ENCODE assay signal across 12 cellular contexts in the genomic region with DNA sequence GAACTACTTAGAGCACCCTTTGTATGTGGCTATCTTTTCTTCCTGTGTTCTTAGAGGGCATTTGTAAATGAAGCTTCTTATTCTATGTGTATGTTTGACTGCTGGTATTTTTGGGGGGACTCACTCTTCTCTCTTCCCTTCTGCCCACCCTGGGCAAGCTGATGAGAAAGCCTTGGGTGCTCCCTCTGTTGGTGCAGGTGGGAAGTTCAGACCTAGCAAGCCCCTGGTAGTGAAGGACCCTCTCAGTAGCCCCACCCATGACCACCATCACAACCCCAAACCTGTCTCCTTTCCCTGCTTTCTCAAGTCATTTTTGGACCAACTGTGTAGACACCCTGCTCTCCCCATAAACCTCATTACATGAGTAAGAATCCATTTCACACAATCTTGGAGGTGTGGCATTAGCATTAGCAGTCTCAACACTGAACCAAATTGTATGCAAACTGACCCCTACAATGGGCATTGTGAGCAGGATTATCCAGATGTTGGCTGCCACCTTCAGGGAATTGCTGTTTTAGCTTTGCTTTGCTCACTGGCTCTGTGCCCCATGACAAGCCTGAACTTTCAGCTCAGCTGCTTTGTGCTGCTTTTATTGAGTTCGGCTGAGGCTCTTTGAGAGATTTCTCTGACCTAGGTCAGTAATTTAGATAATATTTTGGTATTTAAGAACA. TPM values are rescaled to one million over a fixed set of nuclear protein-coding genes. Genes with fewer than 3 reads are reported as not detected.
DNase-seq lines count a peak whose midpoint lies in the region; ATAC-seq, FAIRE-seq and TF ChIP-seq lines count a peak whose summit lies in the region.
"Had no signal": no experiment of that assay in that cellular context is flagged by ENCODE, and none has a peak within 500 bp of the region (broad histone marks: within the 10 kb centered on the region; RNA-seq: fewer than 3 reads in every experiment).

No MANE protein-coding gene starts in this region.

- TF ChIP-seq RAD21 in HepG2 (CRISPR knock-in tag; IDR thresholded peaks at IDR 0.05), result no peak

- H3K27me3 ChIP-seq in HepG2 (ENCODE audit: control insufficient read depth in 1 of 2, insufficient read depth in 2 of 2, low read length in 2 of 2), result no peaks in the 10 kb centered on the region; a peak in 1 of 5 replicates
- no peaks in the 10 kb centered on the region for H3K27me3 ChIP-seq in right lobe of liver

- H3K36me3 Mint-ChIP-seq in activated T-helper 17 cell treated with anti-CD3 and anti-CD28 coated beads, Interleukin-2, amount 50 U/mL, for 72 hours (ENCODE audit: low read depth), result no peaks in the 10 kb centered on the region

- no peak for TF ChIP-seq POLR2A in HepG2 (IDR thresholded peaks at IDR 0.05; ENCODE audit: insufficient read depth in 1 of 2, low read depth in 2 of 2, low read length in 2 of 2)
- no peak for TF ChIP-seq POLR2A in right lobe of liver (IDR thresholded peaks at IDR 0.05)

- POLR2A ChIA-PET in HepG2 (lab: Yijun Ruan, JAX), result no interaction called here

- no peak for DNase-seq in HepG2 (ENCODE audit: low spot score)
- no peak for DNase-seq in right lobe of liver
- DNase-seq in LNCaP clone FGC (ENCODE audit: low read depth), result no peak
- no peak for DNase-seq in epithelial cell of esophagus (ENCODE audit: low read depth)
- no peak for DNase-seq in activated effector memory CD4-positive, alpha-beta T cell treated with anti-CD3 and anti-CD28 coated beads, Interleukin-2, amount 50 U/mL, for 16 hours
- DNase-seq in Ammon's horn (ENCODE audit: low spot score), result no peak
- DNase-seq: heart right ventricle; NCI-H226; stimulated activated naive CD4-positive, alpha-beta T cell treated with Interleukin-2 at 50 U/mL for 16 hours had no signal

- ATAC-seq in HepG2, result peak; percentile 59
- no peak for ATAC-seq in right lobe of liver
- ATAC-seq in activated T-helper 17 cell treated with anti-CD3 and anti-CD28 coated beads, Interleukin-2, amount 50 U/mL, for 72 hours (replicated peaks), result no peak
- ATAC-seq in HG03521 (IDR thresholded peaks at IDR 0.05; ENCODE audit: unreplicated experiment), result no peak
- ATAC-seq: heart right ventricle had no signal

- H3K27ac ChIP-seq in HepG2 (ENCODE audit: extremely low read length, insufficient read depth, low read length), result no peak overlapping the region
- H3K27ac ChIP-seq in right lobe of liver, result no peak overlapping the region
- H3K27ac ChIP-seq: heart right ventricle had no signal

- no peaks in the 10 kb centered on the region for H3K79me2 ChIP-seq in HepG2 (ENCODE audit: insufficient read depth, low read length)

- H3K4me3 Mint-ChIP-seq in activated T-helper 17 cell treated with anti-CD3 and anti-CD28 coated beads, Interleukin-2, amount 50 U/mL, for 72 hours, result no peak overlapping the region
- H3K4me3 Mint-ChIP-seq: B cell had no signal

- no peaks in the 10 kb centered on the region for H3K4me1 Mint-ChIP-seq in activated T-helper 17 cell treated with anti-CD3 and anti-CD28 coated beads, Interleukin-2, amount 50 U/mL, for 72 hours
- H3K4me1 Mint-ChIP-seq: B cell had no signal

- peaks cover 34% of the 10 kb centered on the region for H3K27me3 Mint-ChIP-seq in activated T-helper 17 cell treated with anti-CD3 and anti-CD28 coated beads, Interleukin-2, amount 50 U/mL, for 72 hours

- no peak overlapping the region for H2AFZ ChIP-seq in HepG2 (ENCODE audit: low read length)

- no peak overlapping the region for H3K27ac Mint-ChIP-seq in activated T-helper 17 cell treated with anti-CD3 and anti-CD28 coated beads, Interleukin-2, amount 50 U/mL, for 72 hours
- H3K27ac Mint-ChIP-seq: B cell had no signal

- H3K9me3 Mint-ChIP-seq in activated T-helper 17 cell treated with anti-CD3 and anti-CD28 coated beads, Interleukin-2, amount 50 U/mL, for 72 hours, result no peaks in the 10 kb centered on the region

- no TSS peak for BruUV-seq in HepG2 (replicated peaks; lab: Mats Ljungman, UMichigan)

- H3K9me3 ChIP-seq in HepG2 (ENCODE audit: low read length) (no peaks in the 10 kb centered on the region), right lobe of liver (no peaks in the 10 kb centered on the region)
- H3K9me3 ChIP-seq: heart right ventricle had no signal

- TF ChIP-seq CTCF in HepG2 (CRISPR knock-in tag; IDR thresholded peaks at IDR 0.05) (no peak), right lobe of liver (IDR thresholded peaks at IDR 0.05) (no peak), LNCaP clone FGC (IDR thresholded peaks at IDR 0.05; ENCODE audit: control insufficient read depth, extremely low read depth, insufficient read depth) (peak; percentile 51), epithelial cell of esophagus (IDR thresholded peaks at IDR 0.05; ENCODE audit: insufficient read depth, low read depth, low read length, missing control alignments) (peak; percentile 8)

- no peak for FAIRE-seq in HepG2 (lab: Jason Lieb, UNC)

- H3K36me3 ChIP-seq in HepG2 (replicated peaks in 1 of 2; ENCODE audit: control insufficient read depth in 1 of 2, insufficient read depth in 2 of 2, low read length in 2 of 2), result no peaks in the 10 kb centered on the region
- no peaks in the 10 kb centered on the region for H3K36me3 ChIP-seq in right lobe of liver
- H3K36me3 ChIP-seq: heart right ventricle had no signal

- no peak overlapping the region for H3K4me2 ChIP-seq in HepG2 (ENCODE audit: low read depth, low read length)

- no peaks in the 10 kb centered on the region for H3K4me1 ChIP-seq in HepG2 (ENCODE audit: insufficient read depth, low read length)
- no peaks in the 10 kb centered on the region for H3K4me1 ChIP-seq in right lobe of liver
- H3K4me1 ChIP-seq: heart right ventricle had no signal

- intact Hi-C loops in HepG2 (cut with micrococcal nuclease; ENCODE audit: unreplicated experiment), result no loop called here
- intact Hi-C loops in right lobe of liver (cut with DNase I), result no loop called here

- in situ Hi-C loops in HepG2 (cut with HindIII; ENCODE audit: extremely low pct_ligation_motif_present, low pct_unique_long_range_greater_than_20kb), result no loop called here

- no peak overlapping the region for H3K4me3 ChIP-seq in HepG2 (replicated peaks in 1 of 3; ENCODE audit: insufficient read depth in 1 of 3, low read depth in 2 of 3, low read length in 3 of 3)
- H3K4me3 ChIP-seq in right lobe of liver, result no peak overlapping the region
- H3K4me3 ChIP-seq in LNCaP clone FGC (ENCODE audit: low read depth, low read length), result no peak overlapping the region
- no peak overlapping the region for H3K4me3 ChIP-seq in epithelial cell of esophagus (ENCODE audit: low read length)
- H3K4me3 ChIP-seq: heart right ventricle had no signal

- H3K9ac ChIP-seq in HepG2 (ENCODE audit: insufficient read depth, low read depth, low read length), result no peak overlapping the region

- no peaks in the 10 kb centered on the region for H4K20me1 ChIP-seq in HepG2 (ENCODE audit: insufficient read depth, low read length)

- TF ChIP-seq EP300 in HepG2 (IDR thresholded peaks at IDR 0.05; ENCODE audit: low read depth in 2 of 2, low read length in 2 of 2), result no peak
- no peak for TF ChIP-seq EP300 in HepG2 (CRISPR knock-in tag; IDR thresholded peaks at IDR 0.05; ENCODE audit: borderline replicate concordance)

- 0% methylated on average over 1 of the region's 1 CpG for WGBS in HepG2 (ENCODE audit: low lambda C conversion rate)
- 20% methylated on average over 1 of the region's 1 CpG for WGBS in right lobe of liver (ENCODE audit: insufficient coverage, low coverage, low lambda C conversion rate, missing lambda C conversion rate)

- CTCF ChIA-PET in HepG2 (lab: Yijun Ruan, JAX; ENCODE audit: low intra/inter-chr PET ratio, low total read pairs), result no interaction called here

TF ChIP-seq in HepG2, 621 proteins besides CTCF, POLR2A, EP300 and RAD21 (continues in another document):
- no peak for TF ChIP-seq ZNF704 (CRISPR knock-in tag; IDR thresholded peaks at IDR 0.05; ENCODE audit: borderline replicate concordance)

RNA-seq across cellular contexts. Expression of gene TRIM61, which starts 27.9 kb away (rescaled TPM):
- total RNA-seq in HepG2 (2016; rRNA removed; fragmentation: Illumina TruSeq; extraction: Trizol) (not detected in 2 replicates), right lobe of liver (under 1 TPM in 3 of 6 experiments, not detected in 3; 0.24 to 0.37 (median 0.35) TPM)
- not detected in 2 replicates for total RNA-seq in HepG2 (2016; cell fraction: cytosol; rRNA removed; fragmentation: Illumina TruSeq; extraction: Trizol; ENCODE audit: low read depth)
- not detected in 2 replicates for total RNA-seq in HepG2 (2016; cell fraction: insoluble cytoplasmic fraction; rRNA removed; fragmentation: Illumina TruSeq; extraction: Trizol)
- not detected in 2 replicates for total RNA-seq in HepG2 (2016; cell fraction: membrane; rRNA removed; fragmentation: Illumina TruSeq; extraction: Trizol)
- 0.38 TPM in 1 of 2 replicates, not detected in the other for total RNA-seq in HepG2 (2016; cell fraction: nucleus; rRNA removed; fragmentation: Illumina TruSeq; extraction: Trizol)
- not detected in 2 replicates for polyA plus RNA-seq in HepG2 (2011; rRNA removed)
- polyA plus RNA-seq in HepG2 (2011; cell fraction: cytosol; rRNA removed), result not detected in 2 replicates
- not detected in 2 replicates for polyA plus RNA-seq in HepG2 (2011; cell fraction: nucleus; rRNA removed)
- not detected in 2 replicates for polyA plus RNA-seq in HepG2 (2012)
- polyA plus RNA-seq in HepG2 (2016; cell fraction: cytosol; fragmentation: Illumina TruSeq; extraction: Trizol; ENCODE audit: low read depth), result not detected in 2 replicates
- polyA plus RNA-seq in HepG2 (2016; cell fraction: insoluble cytoplasmic fraction; fragmentation: Illumina TruSeq; extraction: Trizol; ENCODE audit: low read depth), result not detected in 2 replicates
- not detected in 2 replicates for polyA plus RNA-seq in HepG2 (2016; cell fraction: membrane; fragmentation: Illumina TruSeq; extraction: Trizol; ENCODE audit: low read depth)
- polyA plus RNA-seq in HepG2 (2016; cell fraction: nucleus; fragmentation: Illumina TruSeq; extraction: Trizol; ENCODE audit: insufficient read depth, low read depth), result not detected in 2 replicates
- not detected in 2 replicates for polyA minus RNA-seq in HepG2 (2011; rRNA and poly(A)+ RNA removed; ENCODE audit: low replicate concordance)
- not detected in 2 replicates for polyA minus RNA-seq in HepG2 (2011; cell fraction: cytosol; rRNA and poly(A)+ RNA removed)
- polyA minus RNA-seq in HepG2 (2011; cell fraction: nucleus; rRNA and poly(A)+ RNA removed), result not detected in 2 replicates
- total RNA-seq in activated T-helper 17 cell treated with anti-CD3 and anti-CD28 coated beads, Interleukin-2, amount 50 U/mL, for 72 hours, result 1 to 10 TPM; 1.1 to 1.7 TPM

Comparison
In these comparisons a context has a peak if more than half of its experiments do, and no peak if none do; other contexts are left out.
1. CTCF ChIP-seq: peak in LNCaP clone FGC (single experiment) and epithelial cell of esophagus (single experiment); none in HepG2 (single experiment) and right lobe of liver (0 of 4).